ENCODE assay signal across 17 cellular contexts in genomic region chr18:62236252-62236651, GRCh38. TPM values are rescaled to one million over a fixed set of nuclear protein-coding genes. Genes with fewer than 3 reads are reported as not detected.
DNase-seq lines count a peak whose midpoint lies in the region; ATAC-seq, FAIRE-seq and TF ChIP-seq lines count a peak whose summit lies in the region.
"Had no signal": no experiment of that assay in that cellular context is flagged by ENCODE, and none has a peak within 500 bp of the region (broad histone marks: within the 10 kb centered on the region; RNA-seq: fewer than 3 reads in every experiment).

No MANE protein-coding gene starts in this region.

- H3K27me3 Mint-ChIP-seq in CD4-positive, CD25-positive, alpha-beta regulatory T cell: no peaks in the 10 kb centered on the region
- H3K27me3 Mint-ChIP-seq in stimulated activated memory B cell treated with anti-CD40 and anti-IgM and Interleukin-4, amounts not matched to agents 10 μg/mL and 1 μg/mL and 100 μg/mL, for 72 hours: no peaks in the 10 kb centered on the region
- no peaks in the 10 kb centered on the region for H3K27me3 Mint-ChIP-seq in CD8-positive, alpha-beta T cell (ENCODE audit: low read depth)
- H3K27me3 Mint-ChIP-seq: B cell had no signal

- TF ChIP-seq RAD21 in GM12878 (IDR thresholded peaks at IDR 0.05; ENCODE audit: insufficient read depth, low read depth, low read length): no peak

- no peaks in the 10 kb centered on the region for H4K20me1 ChIP-seq in GM12878 (ENCODE audit: control insufficient read depth, insufficient read depth)

- H3K9me3 Mint-ChIP-seq in CD4-positive, CD25-positive, alpha-beta regulatory T cell: peaks cover 0 to 5% (median 0%) of the 10 kb centered on the region in 7 donors
- no peaks in the 10 kb centered on the region for H3K9me3 Mint-ChIP-seq in stimulated activated memory B cell treated with anti-CD40 and anti-IgM and Interleukin-4, amounts not matched to agents 10 μg/mL and 1 μg/mL and 100 μg/mL, for 72 hours
- no peaks in the 10 kb centered on the region for H3K9me3 Mint-ChIP-seq in CD8-positive, alpha-beta T cell
- H3K9me3 Mint-ChIP-seq: HFFc6 had no signal

- CTCF ChIA-PET in GM12878 (lab: Yijun Ruan, JAX): interaction anchor here (5.7 kb wide), 1 partner anchor 13 kb away, joined by 41 read pairs; no protein-coding TSS in a partner anchor
- CTCF ChIA-PET in CD8-positive, alpha-beta T cell (lab: Charles Lee): interaction anchor here (0.7 to 0.8 kb wide), 2 partner anchors 12 to 14 kb away, joined by 3 read pairs; no protein-coding TSS in a partner anchor

- peak overlapping the region in 2 of 3 donors; percentile 33 to 62 for H3K27ac Mint-ChIP-seq in CD4-positive, CD25-positive, alpha-beta regulatory T cell
- H3K27ac Mint-ChIP-seq in stimulated activated memory B cell treated with anti-CD40 and anti-IgM and Interleukin-4, amounts not matched to agents 10 μg/mL and 1 μg/mL and 100 μg/mL, for 72 hours: peak overlapping the region; percentile 52
- H3K27ac Mint-ChIP-seq in CD8-positive, alpha-beta T cell: no peak overlapping the region
- H3K27ac Mint-ChIP-seq: B cell, HFFc6 had no signal

- no peaks in the 10 kb centered on the region; the same call in 1 of the 2 replicates for H3K79me2 ChIP-seq in GM12878 (ENCODE audit: control insufficient read depth, insufficient read depth, low read length)

- H3K9me3 ChIP-seq in CD4-positive, CD25-positive, alpha-beta regulatory T cell (ENCODE audit: control insufficient read depth in 2 of 2, low read length in 2 of 2): no peaks in the 10 kb centered on the region
- H3K9me3 ChIP-seq in GM12878 (replicated peaks; ENCODE audit: control insufficient read depth, insufficient read depth, low read length): peaks cover 4% of the 10 kb centered on the region; the same call in 2 of the 3 replicates
- H3K9me3 ChIP-seq in CD8-positive, alpha-beta T cell (ENCODE audit: low read length): no peaks in the 10 kb centered on the region
- H3K9me3 ChIP-seq: Caco-2 had no signal

- TF ChIP-seq EP300 in GM12878 (IDR thresholded peaks at IDR 0.05; ENCODE audit: borderline replicate concordance in 1 of 2, control insufficient read depth in 1 of 2, low read depth in 2 of 2, low read length in 2 of 2): no peak

- in situ Hi-C loops in GM12878 (cut with MboI): no loop called here

- peaks cover 36% of the 10 kb centered on the region for H3K36me3 ChIP-seq in CD4-positive, CD25-positive, alpha-beta regulatory T cell (ENCODE audit: control insufficient read depth, insufficient read depth, low read length)
- H3K36me3 ChIP-seq in GM12878 (ENCODE audit: control insufficient read depth in 2 of 2, insufficient read depth in 2 of 2, low read length in 1 of 2): peaks cover 0 to 15% of the 10 kb centered on the region in 2 experiments; a peak in 3 of 4 replicates
- peaks cover 10% of the 10 kb centered on the region for H3K36me3 ChIP-seq in CD8-positive, alpha-beta T cell (ENCODE audit: insufficient read depth, low read length)

- H3K4me3 ChIP-seq in CD4-positive, CD25-positive, alpha-beta regulatory T cell (ENCODE audit: low read depth, low read length): no peak overlapping the region
- H3K4me3 ChIP-seq in GM12878: no peak overlapping the region
- no peak overlapping the region for H3K4me3 ChIP-seq in CD8-positive, alpha-beta T cell (ENCODE audit: low read depth, low read length)
- H3K4me3 ChIP-seq: BLaER1 treated with 17β-estradiol and CSF1 and Interleukin-3, amounts not matched to agents 10 nM and 100 nM; K562 had no signal

- FAIRE-seq in GM19239 (lab: Jason Lieb, UNC) (peak; percentile 72), GM12878 (lab: Jason Lieb, UNC) (peak; percentile 41)
- FAIRE-seq: HTR-8/SVneo, K562 had no signal

- H3K4me1 ChIP-seq in CD4-positive, CD25-positive, alpha-beta regulatory T cell (ENCODE audit: control insufficient read depth, insufficient read depth, low read length, poor library complexity, severe bottlenecking): no peaks in the 10 kb centered on the region
- H3K4me1 ChIP-seq in GM12878 (ENCODE audit: control insufficient read depth, insufficient read depth, low read length): no peaks in the 10 kb centered on the region
- H3K4me1 ChIP-seq in CD8-positive, alpha-beta T cell (ENCODE audit: insufficient read depth, low read length): no peaks in the 10 kb centered on the region
- H3K4me1 ChIP-seq: BLaER1 treated with 17β-estradiol and CSF1 and Interleukin-3, amounts not matched to agents 10 nM and 100 nM; Caco-2 had no signal

- BruUV-seq in GM12878 (replicated peaks; lab: Mats Ljungman, UMichigan): no TSS peak

- H3K9ac ChIP-seq in GM12878 (ENCODE audit: control insufficient read depth, insufficient read depth, low read length): no peak overlapping the region
- H3K9ac ChIP-seq: BLaER1 treated with 17β-estradiol and CSF1 and Interleukin-3, amounts not matched to agents 10 nM and 100 nM had no signal

- RAD21 ChIA-PET in GM12878 (lab: Charles Lee; ENCODE audit: unreplicated experiment): no interaction called here

- ATAC-seq in CD4-positive, CD25-positive, alpha-beta regulatory T cell (ENCODE audit: low read depth in 2 of 2): no peak
- peak; percentile 56 for ATAC-seq in GM12878
- ATAC-seq in stimulated activated memory B cell treated with anti-CD40 and anti-IgM and Interleukin-4, amounts not matched to agents 10 μg/mL and 1 μg/mL and 100 μg/mL, for 72 hours: no peak
- ATAC-seq in CD8-positive, alpha-beta T cell: no peak
- ATAC-seq: HCT116, K562 had no signal

- POLR2A ChIA-PET in GM12878 (lab: Charles Lee): no interaction called here
- POLR2A ChIA-PET in CD8-positive, alpha-beta T cell (lab: Charles Lee): no interaction called here

- no peaks in the 10 kb centered on the region for H3K27me3 ChIP-seq in CD4-positive, CD25-positive, alpha-beta regulatory T cell (ENCODE audit: control insufficient read depth, insufficient read depth, low read length)
- H3K27me3 ChIP-seq in GM12878 (replicated peaks in 1 of 2; ENCODE audit: control insufficient read depth in 2 of 2, insufficient read depth in 2 of 2, low read length in 1 of 2): no peaks in the 10 kb centered on the region
- no peaks in the 10 kb centered on the region for H3K27me3 ChIP-seq in CD8-positive, alpha-beta T cell (ENCODE audit: insufficient read depth, low read length)
- H3K27me3 ChIP-seq: BLaER1 treated with 17β-estradiol and CSF1 and Interleukin-3, amounts not matched to agents 10 nM and 100 nM had no signal

- H3K27ac ChIP-seq in CD4-positive, CD25-positive, alpha-beta regulatory T cell (ENCODE audit: insufficient read depth, low read length, poor library complexity, severe bottlenecking): no peak overlapping the region
- no peak overlapping the region for H3K27ac ChIP-seq in GM12878 (ENCODE audit: control insufficient read depth, insufficient read depth)
- H3K27ac ChIP-seq in CD8-positive, alpha-beta T cell (ENCODE audit: low read depth, low read length): no peak overlapping the region
- H3K27ac ChIP-seq: BLaER1 treated with 17β-estradiol and CSF1 and Interleukin-3, amounts not matched to agents 10 nM and 100 nM had no signal

- peaks cover 40% of the 10 kb centered on the region for H3K36me3 Mint-ChIP-seq in CD4-positive, CD25-positive, alpha-beta regulatory T cell
- peaks cover 33% of the 10 kb centered on the region for H3K36me3 Mint-ChIP-seq in stimulated activated memory B cell treated with anti-CD40 and anti-IgM and Interleukin-4, amounts not matched to agents 10 μg/mL and 1 μg/mL and 100 μg/mL, for 72 hours
- H3K36me3 Mint-ChIP-seq in CD8-positive, alpha-beta T cell: peaks cover 55% of the 10 kb centered on the region

- no peak overlapping the region for H3K4me2 ChIP-seq in GM12878 (ENCODE audit: control insufficient read depth, insufficient read depth)
- H3K4me2 ChIP-seq: BLaER1 treated with 17β-estradiol and CSF1 and Interleukin-3, amounts not matched to agents 10 nM and 100 nM had no signal

- SMC1A ChIA-PET in GM12878 (lab: Charles Lee; ENCODE audit: uncharacterized antibody, unreplicated experiment): interaction anchor here (1.0 to 1.1 kb wide), 2 partner anchors 11 to 13 kb away, joined by 4 read pairs; no protein-coding TSS in a partner anchor

- no peak overlapping the region for H2AFZ ChIP-seq in GM12878 (ENCODE audit: control insufficient read depth, low read depth, low read length)

- 100% methylated on average over 1 of the region's 1 CpG for WGBS in GM12878 (ENCODE audit: insufficient coverage, insufficient replicate concordance, low lambda C conversion rate, missing lambda C conversion rate)

- TF ChIP-seq CTCF in GM12878 (IDR thresholded peaks at IDR 0.05 in 2 of 3, conservative IDR thresholded peaks at IDR 0.05 in 1 of 3; ENCODE audit: control insufficient read depth in 2 of 3, extremely low read depth in 1 of 3, insufficient read depth in 1 of 3, low read depth in 3 of 3, low read length in 3 of 3): no peak
- no peak for TF ChIP-seq CTCF in CD8-positive, alpha-beta T cell (IDR thresholded peaks at IDR 0.05)

- peaks cover 4 to 25% (median 14%) of the 10 kb centered on the region in 4 donors for H3K4me1 Mint-ChIP-seq in CD4-positive, CD25-positive, alpha-beta regulatory T cell
- peaks cover 11% of the 10 kb centered on the region for H3K4me1 Mint-ChIP-seq in stimulated activated memory B cell treated with anti-CD40 and anti-IgM and Interleukin-4, amounts not matched to agents 10 μg/mL and 1 μg/mL and 100 μg/mL, for 72 hours
- H3K4me1 Mint-ChIP-seq in CD8-positive, alpha-beta T cell (ENCODE audit: low read depth): peaks cover 7% of the 10 kb centered on the region

- DNase-seq in CD4-positive, CD25-positive, alpha-beta regulatory T cell: no peak
- DNase-seq in GM19239 (ENCODE audit: insufficient read length, low spot score) (no peak), GM12878 (ENCODE audit: low read depth, low spot score) (no peak), NCI-H1694 treated with DMSO at 0.1 percent for 48 hours (lab: John Stamatoyannopoulos, UW) (no peak), head of caudate nucleus (no peak)
- no peak for DNase-seq in CD8-positive, alpha-beta T cell
- DNase-seq: Caco-2, GOT3, H7, HFFc6, IMR-90 had no signal

- intact Hi-C loops in GM12878 (cut with micrococcal nuclease; ENCODE audit: unreplicated experiment) (no loop called here), head of caudate nucleus (cut with DNase I) (no loop called here)
- intact Hi-C loops in CD8-positive, alpha-beta T cell (cut with DNase I, micrococcal nuclease): no loop called here

- H3K4me3 Mint-ChIP-seq in CD4-positive, CD25-positive, alpha-beta regulatory T cell: no peak overlapping the region
- no peak overlapping the region for H3K4me3 Mint-ChIP-seq in stimulated activated memory B cell treated with anti-CD40 and anti-IgM and Interleukin-4, amounts not matched to agents 10 μg/mL and 1 μg/mL and 100 μg/mL, for 72 hours
- no peak overlapping the region for H3K4me3 Mint-ChIP-seq in CD8-positive, alpha-beta T cell
- H3K4me3 Mint-ChIP-seq: B cell, HFFc6 had no signal

- no peak for TF ChIP-seq POLR2A in GM12878 (IDR thresholded peaks at IDR 0.05; ENCODE audit: low read depth, low read length)

RNA-seq across cellular contexts. Expression of gene RELCH, which starts 49.2 kb away (rescaled TPM):
- 76.5 TPM for total RNA-seq in CD4-positive, CD25-positive, alpha-beta regulatory T cell
- polyA plus RNA-seq in CD4-positive, CD25-positive, alpha-beta regulatory T cell: 10 to 100 TPM in 1 of 4 donors, 1 to 10 TPM in 3; 7.6 to 10.0 (median 9.0) TPM
- 177 and 180 TPM in 2 replicates for total RNA-seq in GM12878 (2013; cell fraction: nucleolus; rRNA removed)
- total RNA-seq in GM12878 (2014; rRNA removed) (23.4 and 26.1 TPM in 2 replicates), GM12878 (2014; rRNA removed; fragmentation: Illumina TruSeq; extraction: Trizol) (23.6 and 28.6 TPM in 2 replicates), GM12878 (2021) (20.3 and 21.3 TPM in 2 replicates)
- polyA plus RNA-seq in GM12878 (2011; ENCODE audit: low read depth): 4.8 TPM
- polyA plus RNA-seq in GM12878 (2011; rRNA removed) (20.4 and 25.2 TPM in 2 replicates), GM12878 (2014; fragmentation: Illumina TruSeq; extraction: Trizol) (17.2 and 21.0 TPM in 2 replicates), GM12878 (2014; fragmentation: Nextera tagmentation; extraction: Ambion mirVana) (1 to 10 TPM; 3.1 to 3.4 TPM), GM12878 (2014; rRNA removed) (11.2 and 11.8 TPM in 2 replicates), GM12878 (2016; fragmentation: Nextera tagmentation; extraction: Ambion mirVana) (10 to 100 TPM; 10.4 to 11.7 TPM)
- polyA plus RNA-seq in GM12878 (2011; cell fraction: cytosol; rRNA removed): 6.6 and 7.7 TPM in 2 replicates
- polyA plus RNA-seq in GM12878 (2011; cell fraction: nucleus; rRNA removed): 51.0 and 53.4 TPM in 2 replicates
- 6.5 and 11.8 TPM in 2 replicates for polyA plus RNA-seq in GM12878 (2012)
- polyA minus RNA-seq in GM12878 (2011; rRNA and poly(A)+ RNA removed): 82.0 and 127 TPM in 2 replicates
- polyA minus RNA-seq in GM12878 (2011; cell fraction: cytosol; rRNA and poly(A)+ RNA removed): 12.0 and 16.3 TPM in 2 replicates
- 126 and 138 TPM in 2 replicates for polyA minus RNA-seq in GM12878 (2011; cell fraction: nucleus; rRNA and poly(A)+ RNA removed)
- total RNA-seq in CD8-positive, alpha-beta T cell: 10 to 100 TPM; 39.2 to 40.5 TPM

RNA-seq across cellular contexts. Expression of gene PIGN, which starts 49.4 kb away (rescaled TPM):
- 14.0 TPM for total RNA-seq in CD4-positive, CD25-positive, alpha-beta regulatory T cell
- polyA plus RNA-seq in CD4-positive, CD25-positive, alpha-beta regulatory T cell: 10 to 100 TPM; 11.1 to 14.6 (median 11.9) TPM
- 180 and 206 TPM in 2 replicates for total RNA-seq in GM12878 (2013; cell fraction: nucleolus; rRNA removed)
- total RNA-seq in GM12878 (2014; rRNA removed) (17.7 and 21.9 TPM in 2 replicates), GM12878 (2014; rRNA removed; fragmentation: Illumina TruSeq; extraction: Trizol) (20.0 and 23.4 TPM in 2 replicates), GM12878 (2021) (19.7 and 22.5 TPM in 2 replicates)
- polyA plus RNA-seq in GM12878 (2011; ENCODE audit: low read depth): 5.0 TPM
- polyA plus RNA-seq in GM12878 (2011; rRNA removed) (25.4 and 36.0 TPM in 2 replicates), GM12878 (2014; fragmentation: Illumina TruSeq; extraction: Trizol) (10.0 and 11.2 TPM in 2 replicates), GM12878 (2014; fragmentation: Nextera tagmentation; extraction: Ambion mirVana) (10 to 100 TPM in 1 of 2 experiments, 1 to 10 TPM in 1; 6.9 to 12.3 TPM), GM12878 (2014; rRNA removed) (7.7 and 8.0 TPM in 2 replicates), GM12878 (2016; fragmentation: Nextera tagmentation; extraction: Ambion mirVana) (10 to 100 TPM; 22.6 to 23.3 TPM)
- polyA plus RNA-seq in GM12878 (2011; cell fraction: cytosol; rRNA removed): 5.4 and 8.0 TPM in 2 replicates
- 11.5 and 14.3 TPM in 2 replicates for polyA plus RNA-seq in GM12878 (2011; cell fraction: nucleus; rRNA removed)
- 6.3 and 8.1 TPM in 2 replicates for polyA plus RNA-seq in GM12878 (2012)
- polyA minus RNA-seq in GM12878 (2011; rRNA and poly(A)+ RNA removed): 65.1 and 93.8 TPM in 2 replicates
- 9.5 and 11.6 TPM in 2 replicates for polyA minus RNA-seq in GM12878 (2011; cell fraction: cytosol; rRNA and poly(A)+ RNA removed)
- 46.2 and 87.0 TPM in 2 replicates for polyA minus RNA-seq in GM12878 (2011; cell fraction: nucleus; rRNA and poly(A)+ RNA removed)
- total RNA-seq in CD8-positive, alpha-beta T cell: 1 to 10 TPM; 8.1 to 9.9 TPM
